In genomic region chr21:32413697-32414578, GRCh38 we compare ENCODE assay signal across 8 cellular contexts. TPM values are rescaled to one million over a fixed set of nuclear protein-coding genes. Genes with fewer than 3 reads are reported as not detected.
DNase-seq lines count a peak whose midpoint lies in the region; ATAC-seq, FAIRE-seq and TF ChIP-seq lines count a peak whose summit lies in the region.

No MANE protein-coding gene starts in this region.

- no peak for ATAC-seq in activated CD8-positive, alpha-beta T cell treated with anti-CD3 and anti-CD28 coated beads for 36 hours
- ATAC-seq in foreskin keratinocyte (peak; percentile 5), gastrocnemius medialis (no peak)

- H3K27me3 ChIP-seq in HUES6 (ENCODE audit: control insufficient read depth, insufficient read depth, low read length) (peaks cover 69% of the 10 kb centered on the region), foreskin keratinocyte (no peaks in the 10 kb centered on the region), gastrocnemius medialis (no peaks in the 10 kb centered on the region), smooth muscle cell (ENCODE audit: low read depth) (peaks cover 51% of the 10 kb centered on the region)

- CTCF ChIA-PET in activated CD8-positive, alpha-beta T cell treated with anti-CD3 and anti-CD28 coated beads for 36 hours (lab: Charles Lee) = interaction anchor here (0.7 to 6.7 kb wide), 11 partner anchors 12 to 198 kb away, joined by 3 to 32 read pairs (median 4); partner anchors contain the start of genes CFAP298 and URB1

- H3K36me3 Mint-ChIP-seq in activated CD8-positive, alpha-beta T cell treated with anti-CD3 and anti-CD28 coated beads for 36 hours (ENCODE audit: low read depth) = peaks cover 22% of the 10 kb centered on the region

- H3K4me3 Mint-ChIP-seq in activated CD8-positive, alpha-beta T cell treated with anti-CD3 and anti-CD28 coated beads for 36 hours = peak overlapping the region; percentile 92

- POLR2A ChIA-PET in activated CD8-positive, alpha-beta T cell treated with anti-CD3 and anti-CD28 coated beads for 36 hours (lab: Charles Lee) = interaction anchor here (0.9 kb wide), 1 partner anchor 198 kb away, joined by 3 read pairs; the partner anchor contains the start of gene CFAP298

- no peak for DNase-seq in activated CD8-positive, alpha-beta T cell treated with anti-CD3 and anti-CD28 coated beads for 36 hours
- DNase-seq in foreskin keratinocyte (peak in 1 of 2 donors; percentile 38), gastrocnemius medialis (no peak), smooth muscle cell (lab: John Stamatoyannopoulos, UW; ENCODE audit: unreplicated experiment) (no peak), HK-2 (ENCODE audit: unreplicated experiment) (no peak), NCI-H1417 treated with DMSO at 0.1 percent for 48 hours (lab: John Stamatoyannopoulos, UW) (no peak), RCC 7860 (ENCODE audit: low spot score) (no peak)

- H3K36me3 ChIP-seq in HUES6 (ENCODE audit: control insufficient read depth, insufficient read depth, low read length) = no peaks in the 10 kb centered on the region
- no peaks in the 10 kb centered on the region for H3K36me3 ChIP-seq in gastrocnemius medialis
- no peaks in the 10 kb centered on the region for H3K36me3 ChIP-seq in smooth muscle cell (ENCODE audit: low read depth)

- H4K20me1 ChIP-seq in smooth muscle cell (ENCODE audit: low read depth) = no peaks in the 10 kb centered on the region

- H3K27me3 Mint-ChIP-seq in activated CD8-positive, alpha-beta T cell treated with anti-CD3 and anti-CD28 coated beads for 36 hours = no peaks in the 10 kb centered on the region

- H3K79me2 ChIP-seq in smooth muscle cell (ENCODE audit: low read depth) = no peaks in the 10 kb centered on the region

- in situ Hi-C loops in gastrocnemius medialis (cut with MboI; ENCODE audit: low sequenced_read_pairs in 4 of 4) = no loop called here

- H3K9me3 Mint-ChIP-seq in activated CD8-positive, alpha-beta T cell treated with anti-CD3 and anti-CD28 coated beads for 36 hours = no peaks in the 10 kb centered on the region

- peaks cover 7% of the 10 kb centered on the region for H3F3A ChIP-seq in smooth muscle cell (ENCODE audit: low read depth)

- no peak overlapping the region for H3K27ac ChIP-seq in HUES6 (ENCODE audit: low read depth, low read length)
- H3K27ac ChIP-seq in foreskin keratinocyte = peak overlapping the region; percentile 84
- H3K27ac ChIP-seq in gastrocnemius medialis = peak overlapping the region; percentile 85 to 96 (median 94)
- no peak overlapping the region for H3K27ac ChIP-seq in smooth muscle cell (ENCODE audit: low read depth)

- H3K4me1 ChIP-seq in HUES6 (ENCODE audit: control insufficient read depth, insufficient read depth, low read length) = peaks cover 31% of the 10 kb centered on the region
- peaks cover 12% of the 10 kb centered on the region for H3K4me1 ChIP-seq in foreskin keratinocyte
- peaks cover 0 to 9% of the 10 kb centered on the region in 2 donors for H3K4me1 ChIP-seq in gastrocnemius medialis
- H3K4me1 ChIP-seq in smooth muscle cell (ENCODE audit: low read depth) = peaks cover 23% of the 10 kb centered on the region

- no peak for TF ChIP-seq POLR2A in gastrocnemius medialis (IDR thresholded peaks at IDR 0.05)

- H3K4me3 ChIP-seq in HUES6 (ENCODE audit: low read depth, low read length) = peak overlapping the region; percentile 0; the same call in 1 of the 2 replicates
- peak overlapping the region; percentile 79 to 92 (median 89) for H3K4me3 ChIP-seq in gastrocnemius medialis
- no peak overlapping the region for H3K4me3 ChIP-seq in smooth muscle cell

- intact Hi-C loops in activated CD8-positive, alpha-beta T cell treated with anti-CD3 and anti-CD28 coated beads for 36 hours (cut with micrococcal nuclease) = loop anchor here (5.0 kb wide), 1 partner anchor 153 kb away; no protein-coding TSS in a partner anchor
- intact Hi-C loops in gastrocnemius medialis (cut with DNase I; ENCODE audit: low total_unique reads) = loop anchor here (2.0 to 5.0 kb wide), 4 partner anchors 43 to 198 kb away; partner anchors contain the start of gene CFAP298

- H3K27ac Mint-ChIP-seq in activated CD8-positive, alpha-beta T cell treated with anti-CD3 and anti-CD28 coated beads for 36 hours = peak overlapping the region; percentile 89

- peaks cover 35% of the 10 kb centered on the region for H3K4me1 Mint-ChIP-seq in activated CD8-positive, alpha-beta T cell treated with anti-CD3 and anti-CD28 coated beads for 36 hours (ENCODE audit: low read depth)

- no peak overlapping the region for H3K4me2 ChIP-seq in smooth muscle cell

- no peak overlapping the region for H2AFZ ChIP-seq in smooth muscle cell (ENCODE audit: low read depth)

- TF ChIP-seq CTCF in activated CD8-positive, alpha-beta T cell treated with anti-CD3 and anti-CD28 coated beads for 36 hours (IDR thresholded peaks at IDR 0.05) = no peak
- no peak for TF ChIP-seq CTCF in foreskin keratinocyte (conservative IDR thresholded peaks at IDR 0.05)
- TF ChIP-seq CTCF in gastrocnemius medialis (IDR thresholded peaks at IDR 0.05 in 4 of 5, conservative IDR thresholded peaks at IDR 0.05 in 1 of 5) = no peak
- TF ChIP-seq CTCF in smooth muscle cell (IDR thresholded peaks at IDR 0.05; ENCODE audit: borderline replicate concordance, insufficient read depth, poor library complexity, severe bottlenecking) = no peak

- no peak for FAIRE-seq in RCC 7860 (lab: Jason Lieb, UNC)

- H3K9me3 ChIP-seq in HUES6 (ENCODE audit: control insufficient read depth, insufficient read depth, low read depth, low read length) = no peaks in the 10 kb centered on the region
- H3K9me3 ChIP-seq in gastrocnemius medialis = no peaks in the 10 kb centered on the region
- no peaks in the 10 kb centered on the region for H3K9me3 ChIP-seq in smooth muscle cell (replicated peaks; ENCODE audit: low read depth)

- WGBS in smooth muscle cell (ENCODE audit: low lambda C conversion rate) = 74% methylated on average over 7 of the region's 7 CpGs

- H3K9ac ChIP-seq in HUES6 (ENCODE audit: low read length) = no peak overlapping the region
- no peak overlapping the region for H3K9ac ChIP-seq in smooth muscle cell (ENCODE audit: low read depth)

RNA-seq across cellular contexts. Expression of gene EVA1C, which starts 1.4 kb away (rescaled TPM):
- total RNA-seq in activated CD8-positive, alpha-beta T cell treated with anti-CD3 and anti-CD28 coated beads for 36 hours = 10 to 100 TPM; 11.1 to 13.7 TPM
- total RNA-seq in foreskin keratinocyte (9.5 and 13.1 TPM in 2 replicates), gastrocnemius medialis (10 to 100 TPM in 2 of 4 donors, 1 to 10 TPM in 2; 9.2 to 15.8 (median 12.1) TPM), smooth muscle cell (3.7 and 4.1 TPM in 2 replicates)
- polyA plus RNA-seq in foreskin keratinocyte (11.2 and 14.4 TPM in 2 replicates), smooth muscle cell (1.7 and 1.9 TPM in 2 replicates)

RNA-seq across cellular contexts. Expression of gene URB1, which starts 21.1 kb away (rescaled TPM):
- total RNA-seq in activated CD8-positive, alpha-beta T cell treated with anti-CD3 and anti-CD28 coated beads for 36 hours = 10 to 100 TPM; 30.9 to 31.8 TPM
- total RNA-seq in foreskin keratinocyte (27.0 and 27.1 TPM in 2 replicates), gastrocnemius medialis (10 to 100 TPM; 13.7 to 17.7 (median 15.2) TPM), smooth muscle cell (5.8 and 6.2 TPM in 2 replicates)
- polyA plus RNA-seq in foreskin keratinocyte (5.1 and 5.8 TPM in 2 replicates), smooth muscle cell (2.8 and 3.0 TPM in 2 replicates)

Comparison
In these comparisons a context has a peak if more than half of its experiments do, and no peak if none do; other contexts are left out.
1. H3K27ac ChIP-seq: peak in foreskin keratinocyte (single experiment) and gastrocnemius medialis (4 of 4); none in HUES6 (single experiment) and smooth muscle cell (single experiment).